ENCODE assay signal across 9 cellular contexts in genomic region chr2:166516712-166517303, GRCh38. TPM values are rescaled to one million over a fixed set of nuclear protein-coding genes. Genes with fewer than 3 reads are reported as not detected.
DNase-seq lines count a peak whose midpoint lies in the region; ATAC-seq and TF ChIP-seq lines count a peak whose summit lies in the region.
"Had no signal": no experiment of that assay in that cellular context is flagged by ENCODE, and none has a peak within 500 bp of the region (broad histone marks: within the 10 kb centered on the region; RNA-seq: fewer than 3 reads in every experiment).

No MANE protein-coding gene starts in this region.

- no peak overlapping the region for H3K4me3 Mint-ChIP-seq in activated naive CD8-positive, alpha-beta T cell treated with anti-CD3 and anti-CD28 coated beads for 36 hours
- H3K4me3 Mint-ChIP-seq: activated naive CD8-positive, alpha-beta T cell treated with anti-CD3 and anti-CD28 coated beads, Interleukin-2, amount 10 ng/mL, durations not matched to agents 7 days and 5 days had no signal

- ATAC-seq in HG03175 (IDR thresholded peaks at IDR 0.05; ENCODE audit: unreplicated experiment) = no peak

- TF ChIP-seq CTCF in cardiac fibroblast (IDR thresholded peaks at IDR 0.05; ENCODE audit: low read depth, low read length) = peak; percentile 72

- H3K4me3 ChIP-seq in cardiac fibroblast (replicated peaks in 1 of 2; ENCODE audit: low read depth in 2 of 2, low read length in 2 of 2) = no peak overlapping the region

- H3K9me3 Mint-ChIP-seq in activated naive CD8-positive, alpha-beta T cell treated with anti-CD3 and anti-CD28 coated beads for 36 hours = no peaks in the 10 kb centered on the region
- H3K9me3 Mint-ChIP-seq: activated naive CD8-positive, alpha-beta T cell treated with anti-CD3 and anti-CD28 coated beads, Interleukin-2, amount 10 ng/mL, durations not matched to agents 7 days and 5 days had no signal

- H3K36me3 Mint-ChIP-seq in activated naive CD8-positive, alpha-beta T cell treated with anti-CD3 and anti-CD28 coated beads for 36 hours = no peaks in the 10 kb centered on the region
- H3K36me3 Mint-ChIP-seq: activated naive CD8-positive, alpha-beta T cell treated with anti-CD3 and anti-CD28 coated beads, Interleukin-2, amount 10 ng/mL, durations not matched to agents 7 days and 5 days had no signal

- DNase-seq in SIG-M5 treated with dmso at 0.1 percent for 504 hours (lab: John Stamatoyannopoulos, UW; ENCODE audit: unreplicated experiment) (peak; percentile 23), SIG-M5 (lab: John Stamatoyannopoulos, UW) (no peak), NCI-H2227 (lab: John Stamatoyannopoulos, UW; ENCODE audit: unreplicated experiment) (peak; percentile 67), cardiac fibroblast (ENCODE audit: low read depth in 2 of 2) (peak; percentile 47 to 51), mucosa of gallbladder (ENCODE audit: low spot score) (peak; percentile 16)
- DNase-seq in activated naive CD8-positive, alpha-beta T cell treated with anti-CD3 and anti-CD28 coated beads for 36 hours = no peak
- no peak for DNase-seq in activated CD4-positive, alpha-beta T cell treated with anti-CD3 and anti-CD28 coated beads, Interleukin-2, amount 50 U/mL, for 4 hours
- DNase-seq: activated naive CD8-positive, alpha-beta T cell treated with anti-CD3 and anti-CD28 coated beads, Interleukin-2, amount 10 ng/mL, durations not matched to agents 7 days and 5 days had no signal

- peaks cover 2% of the 10 kb centered on the region for H3K27me3 Mint-ChIP-seq in activated naive CD8-positive, alpha-beta T cell treated with anti-CD3 and anti-CD28 coated beads for 36 hours
- H3K27me3 Mint-ChIP-seq: activated naive CD8-positive, alpha-beta T cell treated with anti-CD3 and anti-CD28 coated beads, Interleukin-2, amount 10 ng/mL, durations not matched to agents 7 days and 5 days had no signal

- H3K4me1 Mint-ChIP-seq in activated naive CD8-positive, alpha-beta T cell treated with anti-CD3 and anti-CD28 coated beads for 36 hours = no peaks in the 10 kb centered on the region
- H3K4me1 Mint-ChIP-seq: activated naive CD8-positive, alpha-beta T cell treated with anti-CD3 and anti-CD28 coated beads, Interleukin-2, amount 10 ng/mL, durations not matched to agents 7 days and 5 days had no signal

- H3K27ac Mint-ChIP-seq in activated naive CD8-positive, alpha-beta T cell treated with anti-CD3 and anti-CD28 coated beads for 36 hours = no peak overlapping the region
- H3K27ac Mint-ChIP-seq: activated naive CD8-positive, alpha-beta T cell treated with anti-CD3 and anti-CD28 coated beads, Interleukin-2, amount 10 ng/mL, durations not matched to agents 7 days and 5 days had no signal

RNA-seq across cellular contexts. Expression of gene SCN7A, which starts 22.8 kb away (rescaled TPM):
- 9.6 TPM for total RNA-seq in mucosa of gallbladder
- not detected for total RNA-seq in activated naive CD8-positive, alpha-beta T cell treated with anti-CD3 and anti-CD28 coated beads for 36 hours
- total RNA-seq: activated naive CD8-positive, alpha-beta T cell treated with anti-CD3 and anti-CD28 coated beads, Interleukin-2, amount 10 ng/mL, durations not matched to agents 7 days and 5 days had no signal

Comparison
In these comparisons a context has a peak if more than half of its experiments do, and no peak if none do; other contexts are left out.
1. DNase-seq: peak in SIG-M5 treated with dmso at 0.1 percent for 504 hours (single experiment), NCI-H2227 (single experiment), cardiac fibroblast (2 of 2) and mucosa of gallbladder (single experiment); none in SIG-M5 (single experiment), activated naive CD8-positive, alpha-beta T cell treated with anti-CD3 and anti-CD28 coated beads for 36 hours (single experiment) and activated CD4-positive, alpha-beta T cell treated with anti-CD3 and anti-CD28 coated beads, Interleukin-2, amount 50 U/mL, for 4 hours (0 of 2).
2. RNA of gene SCN7A, which starts 22.8 kb away (total RNA-seq): 9.6 TPM in mucosa of gallbladder (single experiment); not detected in activated naive CD8-positive, alpha-beta T cell treated with anti-CD3 and anti-CD28 coated beads for 36 hours; every median in the first group is over 10 times any median in the second.